ENCODE assay signal across 8 cellular contexts in the genomic region with DNA sequence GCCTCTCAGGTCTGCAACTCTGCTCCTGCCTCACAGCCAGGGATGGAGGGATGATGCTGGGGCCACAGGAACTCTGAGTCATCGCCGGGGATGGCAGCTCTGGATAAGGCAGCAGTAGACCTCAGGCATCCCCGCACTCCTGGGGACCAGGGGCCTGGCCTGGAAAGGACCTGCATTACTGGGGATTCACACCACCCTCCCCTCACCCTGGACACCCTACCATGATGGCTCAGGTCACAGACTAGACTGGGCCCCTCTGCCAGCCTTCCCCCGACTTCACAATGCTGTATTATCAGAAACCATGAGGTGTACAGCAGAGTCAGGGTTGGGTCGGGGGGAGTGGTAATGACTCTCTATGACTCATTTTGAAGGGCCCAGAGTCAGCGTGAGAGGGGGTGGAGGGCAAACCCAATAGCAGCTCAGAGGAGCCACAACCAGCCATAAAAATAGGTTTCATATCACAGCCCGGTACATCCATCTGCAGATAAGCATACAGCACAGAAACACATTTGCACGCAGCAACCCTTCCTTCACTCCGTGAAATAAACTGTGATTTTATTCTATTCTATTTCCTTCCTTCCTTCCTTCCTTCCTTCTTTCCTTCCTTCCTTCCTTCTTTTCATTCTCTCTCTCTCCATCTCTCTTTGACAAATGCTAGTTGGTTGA. TPM values are rescaled to one million over a fixed set of nuclear protein-coding genes. Genes with fewer than 3 reads are reported as not detected.
A peak's percentile ranks its signal among the peaks of the same experiment; 100 is the strongest.
DNase-seq lines count a peak whose midpoint lies in the region; ATAC-seq and TF ChIP-seq lines count a peak whose summit lies in the region.

No MANE protein-coding gene starts in this region.

- in situ Hi-C loops in Panc1 (cut with HindIII; ENCODE audit: low pct_unique_long_range_greater_than_20kb, low sequenced_read_pairs): no loop called here

- ATAC-seq in GM18519 (IDR thresholded peaks at IDR 0.05; ENCODE audit: low FRiP score, unreplicated experiment) (peak; percentile 64), Panc1 (peak; percentile 48), HG02678 (IDR thresholded peaks at IDR 0.05; ENCODE audit: unreplicated experiment) (no peak), WTC11 (no peak), HG03159 (IDR thresholded peaks at IDR 0.05; ENCODE audit: unreplicated experiment) (no peak)
- peak; percentile 98 to 99 for ATAC-seq in activated naive CD4-positive, alpha-beta T cell treated with anti-CD3 and anti-CD28 coated beads, Interleukin-2, amount 50 U/mL, for 72 hours

- no peak overlapping the region for H3K27ac ChIP-seq in Panc1 (ENCODE audit: low read length)

- POLR2A ChIA-PET in Panc1 (lab: Charles Lee) (no interaction called here), WTC11 (lab: Charles Lee) (no interaction called here)

- no peaks in the 10 kb centered on the region for H3K9me3 ChIP-seq in Panc1 (ENCODE audit: control insufficient read depth, insufficient read depth, low read depth, low read length)

- H3K9me3 Mint-ChIP-seq in activated naive CD4-positive, alpha-beta T cell treated with anti-CD3 and anti-CD28 coated beads, Interleukin-2, amount 50 U/mL, for 72 hours: peaks cover 13 to 27% of the 10 kb centered on the region in 2 donors
- H3K9me3 Mint-ChIP-seq in WTC11: peaks cover 7% of the 10 kb centered on the region

- peaks cover 0 to 45% of the 10 kb centered on the region in 2 donors for H3K36me3 Mint-ChIP-seq in activated naive CD4-positive, alpha-beta T cell treated with anti-CD3 and anti-CD28 coated beads, Interleukin-2, amount 50 U/mL, for 72 hours
- H3K36me3 Mint-ChIP-seq in WTC11: no peaks in the 10 kb centered on the region

- no peaks in the 10 kb centered on the region; the same call in 1 of the 2 replicates for H3K27me3 Mint-ChIP-seq in WTC11 (ENCODE audit: low read depth)

- intact Hi-C loops in Panc1 (cut with micrococcal nuclease; ENCODE audit: unreplicated experiment): no loop called here

- H3K27ac Mint-ChIP-seq in activated naive CD4-positive, alpha-beta T cell treated with anti-CD3 and anti-CD28 coated beads, Interleukin-2, amount 50 U/mL, for 72 hours: peak overlapping the region; percentile 67 to 81
- no peak overlapping the region for H3K27ac Mint-ChIP-seq in WTC11

- CTCF ChIA-PET in Panc1 (lab: Charles Lee): no interaction called here
- CTCF ChIA-PET in WTC11 (lab: Charles Lee): no interaction called here

- no peak overlapping the region for H3K4me3 Mint-ChIP-seq in WTC11

- no peak overlapping the region for H3K4me3 ChIP-seq in Panc1 (ENCODE audit: low read depth in 2 of 2, low read length in 2 of 2)

- H3K4me1 Mint-ChIP-seq in WTC11: peaks cover 7% of the 10 kb centered on the region

- no TSS peak for BruUV-seq in Panc1 (replicated peaks; lab: Mats Ljungman, UMichigan)

- TF ChIP-seq CTCF in Panc1 (IDR thresholded peaks at IDR 0.05): no peak
- TF ChIP-seq CTCF in WTC11 (IDR thresholded peaks at IDR 0.05): no peak

- DNase-seq in Panc1 (ENCODE audit: low read depth, low spot score) (no peak), COR-L47 (lab: John Stamatoyannopoulos, UW) (no peak), WTC11 (ENCODE audit: low spot score) (no peak)
- DNase-seq in activated naive CD4-positive, alpha-beta T cell treated with anti-CD3 and anti-CD28 coated beads, Interleukin-2, amount 50 U/mL, for 72 hours (ENCODE audit: low spot score in 2 of 2): peak; percentile 74 to 78
- DNase-seq in stimulated activated CD4-positive, alpha-beta T cell treated with anti-CD3 and anti-CD28 coated beads, Interleukin-1b, Interleukin-23, amount 100 ng/mL, for 24 hours (ENCODE audit: low read depth in 4 of 4, low spot score in 1 of 4): peak; percentile 46 to 74 (median 55)

- no peaks in the 10 kb centered on the region for H3K36me3 ChIP-seq in Panc1 (ENCODE audit: control insufficient read depth, insufficient read depth, low read length)

- H3K27me3 ChIP-seq in Panc1 (ENCODE audit: control insufficient read depth, insufficient read depth, low read length): no peaks in the 10 kb centered on the region

- no peaks in the 10 kb centered on the region for H3K4me1 ChIP-seq in Panc1 (ENCODE audit: control insufficient read depth, insufficient read depth, low read length)

TF ChIP-seq in WTC11, 78 proteins besides CTCF, POLR2A, EP300 and RAD21:
- TF ChIP-seq NR2C2 (CRISPR knock-in tag; IDR thresholded peaks at IDR 0.05): no peak
- TF ChIP-seq MLX (CRISPR knock-in tag; IDR thresholded peaks at IDR 0.05): no peak
- no peak for TF ChIP-seq TEAD4 (CRISPR knock-in tag; IDR thresholded peaks at IDR 0.05)

RNA-seq across cellular contexts. Expression of gene DYNLRB2, which starts 28.8 kb away (rescaled TPM):
- total RNA-seq in Panc1 (2021; ENCODE audit: unreplicated experiment) (not detected), WTC11 (2021) (not detected in 3 replicates)
- not detected for polyA plus RNA-seq in Panc1 (2012; ENCODE audit: insufficient read length)
- total RNA-seq in activated naive CD4-positive, alpha-beta T cell treated with anti-CD3 and anti-CD28 coated beads, Interleukin-2, amount 50 U/mL, for 72 hours: not detected

Comparison
In these comparisons a context has a peak if more than half of its experiments do, and no peak if none do; other contexts are left out.
1. ATAC-seq: peak in GM18519 (single experiment), Panc1 (single experiment) and activated naive CD4-positive, alpha-beta T cell treated with anti-CD3 and anti-CD28 coated beads, Interleukin-2, amount 50 U/mL, for 72 hours (2 of 2); none in HG02678 (single experiment), WTC11 (single experiment) and HG03159 (single experiment).
2. DNase-seq: peak in activated naive CD4-positive, alpha-beta T cell treated with anti-CD3 and anti-CD28 coated beads, Interleukin-2, amount 50 U/mL, for 72 hours (2 of 2) and stimulated activated CD4-positive, alpha-beta T cell treated with anti-CD3 and anti-CD28 coated beads, Interleukin-1b, Interleukin-23, amount 100 ng/mL, for 24 hours (4 of 4); none in Panc1 (single experiment), COR-L47 (single experiment) and WTC11 (single experiment).